1 cellular context compared by ENCODE assay signal in genomic region chrX:46310815-46311497, GRCh38.
TF ChIP-seq lines count a peak whose summit lies in the region.

No MANE protein-coding gene starts in this region.

TF ChIP-seq in H1, 55 proteins besides CTCF, POLR2A, EP300 and RAD21 (continued from another document):
- TF ChIP-seq POU5F1 (IDR thresholded peaks at IDR 0.05; ENCODE audit: low read depth, low read length), result no peak
